In genomic region chr11:122068096-122068495, GRCh38 we compare ENCODE assay signal across 25 cellular contexts. TPM values are rescaled to one million over a fixed set of nuclear protein-coding genes. Genes with fewer than 3 reads are reported as not detected.
DNase-seq lines count a peak whose midpoint lies in the region; ATAC-seq and TF ChIP-seq lines count a peak whose summit lies in the region.
"Had no signal": no experiment of that assay in that cellular context is flagged by ENCODE, and none has a peak within 500 bp of the region (broad histone marks: within the 10 kb centered on the region; RNA-seq: fewer than 3 reads in every experiment).

No MANE protein-coding gene starts in this region.

- H3K27me3 Mint-ChIP-seq in GM23338 (ENCODE audit: insufficient read depth, low read depth, poor library complexity), result no peaks in the 10 kb centered on the region

- no peaks in the 10 kb centered on the region for H3K27me3 ChIP-seq in GM23338 (ENCODE audit: insufficient read depth)
- H3K27me3 ChIP-seq: BLaER1 treated with 17β-estradiol and CSF1 and Interleukin-3, amounts not matched to agents 10 nM and 100 nM; heart right ventricle had no signal

- H3K4me3 ChIP-seq in GM23338 (no peak overlapping the region), fibroblast of villous mesenchyme (ENCODE audit: low read depth, low read length) (peak overlapping the region; percentile 7)
- H3K4me3 ChIP-seq: BLaER1 treated with 17β-estradiol and CSF1 and Interleukin-3, amounts not matched to agents 10 nM and 100 nM; heart right ventricle; K562 had no signal

- no peak for TF ChIP-seq CTCF in GM23338 (conservative IDR thresholded peaks at IDR 0.05; ENCODE audit: low read depth in 2 of 2)
- no peak for TF ChIP-seq CTCF in fibroblast of villous mesenchyme (IDR thresholded peaks at IDR 0.05; ENCODE audit: insufficient read depth, low read depth, low read length)

- no peak for ATAC-seq in GM23338
- ATAC-seq: heart right ventricle, K562 had no signal

- peaks cover 5% of the 10 kb centered on the region; the same call in 1 of the 2 replicates for H3K4me1 ChIP-seq in GM23338 (ENCODE audit: insufficient read depth)

- H3K9me3 Mint-ChIP-seq in GM23338, result peaks cover 4% of the 10 kb centered on the region; the same call in 2 of the 3 replicates
- H3K9me3 Mint-ChIP-seq: T-helper 1 cell treated with Interleukin-12 subunit alpha and Interleukin-12 subunit beta and Interleukin-4 antibody, amounts not matched to agents 30 μg/mL and 1 μg/mL, for 36 hours had no signal

- no peak overlapping the region for H3K4me2 ChIP-seq in GM23338
- H3K4me2 ChIP-seq: BLaER1 treated with 17β-estradiol and CSF1 and Interleukin-3, amounts not matched to agents 10 nM and 100 nM had no signal

- H3K27ac Mint-ChIP-seq in GM23338, result no peak overlapping the region
- H3K27ac Mint-ChIP-seq: T-helper 1 cell treated with Interleukin-12 subunit alpha and Interleukin-12 subunit beta and Interleukin-4 antibody, amounts not matched to agents 30 μg/mL and 1 μg/mL, for 36 hours had no signal

- H4K20me1 ChIP-seq in GM23338 (replicated peaks; ENCODE audit: insufficient read depth), result no peaks in the 10 kb centered on the region
- H4K20me1 ChIP-seq: BLaER1 treated with 17β-estradiol and CSF1 and Interleukin-3, amounts not matched to agents 10 nM and 100 nM had no signal

- no peaks in the 10 kb centered on the region for H3K79me2 ChIP-seq in GM23338 (replicated peaks; ENCODE audit: insufficient read depth)

- no peak overlapping the region for H3K4me3 Mint-ChIP-seq in GM23338
- H3K4me3 Mint-ChIP-seq: T-helper 1 cell treated with Interleukin-12 subunit alpha and Interleukin-12 subunit beta and Interleukin-4 antibody, amounts not matched to agents 30 μg/mL and 1 μg/mL, for 36 hours had no signal

- peaks cover 2% of the 10 kb centered on the region; the same call in 1 of the 3 replicates for H3K36me3 Mint-ChIP-seq in GM23338 (ENCODE audit: low read depth)

- H3F3A ChIP-seq in GM23338 (replicated peaks; ENCODE audit: low read depth), result no peaks in the 10 kb centered on the region

- no peaks in the 10 kb centered on the region; the same call in 1 of the 2 replicates for H3K36me3 ChIP-seq in GM23338 (ENCODE audit: insufficient read depth)
- H3K36me3 ChIP-seq: BLaER1 treated with 17β-estradiol and CSF1 and Interleukin-3, amounts not matched to agents 10 nM and 100 nM had no signal

- H3K27ac ChIP-seq in GM23338 (ENCODE audit: low read depth) (no peak overlapping the region), substantia nigra (ENCODE audit: low read depth, low read length, poor library complexity, severe bottlenecking) (no peak overlapping the region)
- H3K27ac ChIP-seq: BLaER1 treated with 17β-estradiol and CSF1 and Interleukin-3, amounts not matched to agents 10 nM and 100 nM; heart right ventricle had no signal

- DNase-seq in GM23338 (ENCODE audit: low spot score) (no peak), astrocyte of the hippocampus (ENCODE audit: low read depth, low spot score) (peak; percentile 58), fibroblast of villous mesenchyme (ENCODE audit: low read depth) (peak; percentile 33), retina (peak; percentile 22), NCI-H446 treated with DMSO at 0.1 percent for 48 hours (lab: John Stamatoyannopoulos, UW) (no peak), CD1c-positive myeloid dendritic cell (ENCODE audit: extremely low spot score) (no peak), substantia nigra (lab: John Stamatoyannopoulos, UW) (no peak), HuH-7.5 (ENCODE audit: low spot score) (no peak)
- DNase-seq: activated CD4-positive, alpha-beta T cell treated with anti-CD3 and anti-CD28 coated beads, Interleukin-2, amount 50 U/mL, for 1 hour; activated gamma-delta T cell treated with Interleukin-2 at 50 U/mL for 16 hours; amygdala; cerebellar nuclear complex; DMS 273 treated with DMSO at 0.1 percent for 48 hours; GDM1; GOT3; heart right ventricle; NCI-H748 treated with DMSO at 0.1 percent for 48 hours; nucleus accumbens; SHP77 treated with DMSO at 0.1 percent for 48 hours; stimulated activated CD4-positive, alpha-beta T cell treated with anti-CD3 and anti-CD28 coated beads, Interleukin-15, amount 100 ng/mL, for 24 hours had no signal

- H2AFZ ChIP-seq in GM23338, result peak overlapping the region; percentile 15; the same call in 1 of the 2 replicates

- peaks cover 6% of the 10 kb centered on the region; the same call in 2 of the 3 replicates for H3K4me1 Mint-ChIP-seq in GM23338

- H3K9me2 ChIP-seq in GM23338 (ENCODE audit: insufficient read depth), result no peaks in the 10 kb centered on the region

TF ChIP-seq in GM23338, 12 proteins besides CTCF, POLR2A, EP300 and RAD21 (continues in another document):
- TF ChIP-seq EZH2 (IDR thresholded peaks at IDR 0.05; ENCODE audit: low read depth, unreplicated experiment), result no peak
- TF ChIP-seq ZNF114 (CRISPR knock-in tag; IDR thresholded peaks at IDR 0.05), result no peak
- TF ChIP-seq CREB1 (CRISPR knock-in tag; IDR thresholded peaks at IDR 0.05; ENCODE audit: low read depth), result no peak
- TF ChIP-seq POLR2AphosphoS5 (IDR thresholded peaks at IDR 0.05; ENCODE audit: low read depth), result no peak
- TF ChIP-seq, protein P1, sequence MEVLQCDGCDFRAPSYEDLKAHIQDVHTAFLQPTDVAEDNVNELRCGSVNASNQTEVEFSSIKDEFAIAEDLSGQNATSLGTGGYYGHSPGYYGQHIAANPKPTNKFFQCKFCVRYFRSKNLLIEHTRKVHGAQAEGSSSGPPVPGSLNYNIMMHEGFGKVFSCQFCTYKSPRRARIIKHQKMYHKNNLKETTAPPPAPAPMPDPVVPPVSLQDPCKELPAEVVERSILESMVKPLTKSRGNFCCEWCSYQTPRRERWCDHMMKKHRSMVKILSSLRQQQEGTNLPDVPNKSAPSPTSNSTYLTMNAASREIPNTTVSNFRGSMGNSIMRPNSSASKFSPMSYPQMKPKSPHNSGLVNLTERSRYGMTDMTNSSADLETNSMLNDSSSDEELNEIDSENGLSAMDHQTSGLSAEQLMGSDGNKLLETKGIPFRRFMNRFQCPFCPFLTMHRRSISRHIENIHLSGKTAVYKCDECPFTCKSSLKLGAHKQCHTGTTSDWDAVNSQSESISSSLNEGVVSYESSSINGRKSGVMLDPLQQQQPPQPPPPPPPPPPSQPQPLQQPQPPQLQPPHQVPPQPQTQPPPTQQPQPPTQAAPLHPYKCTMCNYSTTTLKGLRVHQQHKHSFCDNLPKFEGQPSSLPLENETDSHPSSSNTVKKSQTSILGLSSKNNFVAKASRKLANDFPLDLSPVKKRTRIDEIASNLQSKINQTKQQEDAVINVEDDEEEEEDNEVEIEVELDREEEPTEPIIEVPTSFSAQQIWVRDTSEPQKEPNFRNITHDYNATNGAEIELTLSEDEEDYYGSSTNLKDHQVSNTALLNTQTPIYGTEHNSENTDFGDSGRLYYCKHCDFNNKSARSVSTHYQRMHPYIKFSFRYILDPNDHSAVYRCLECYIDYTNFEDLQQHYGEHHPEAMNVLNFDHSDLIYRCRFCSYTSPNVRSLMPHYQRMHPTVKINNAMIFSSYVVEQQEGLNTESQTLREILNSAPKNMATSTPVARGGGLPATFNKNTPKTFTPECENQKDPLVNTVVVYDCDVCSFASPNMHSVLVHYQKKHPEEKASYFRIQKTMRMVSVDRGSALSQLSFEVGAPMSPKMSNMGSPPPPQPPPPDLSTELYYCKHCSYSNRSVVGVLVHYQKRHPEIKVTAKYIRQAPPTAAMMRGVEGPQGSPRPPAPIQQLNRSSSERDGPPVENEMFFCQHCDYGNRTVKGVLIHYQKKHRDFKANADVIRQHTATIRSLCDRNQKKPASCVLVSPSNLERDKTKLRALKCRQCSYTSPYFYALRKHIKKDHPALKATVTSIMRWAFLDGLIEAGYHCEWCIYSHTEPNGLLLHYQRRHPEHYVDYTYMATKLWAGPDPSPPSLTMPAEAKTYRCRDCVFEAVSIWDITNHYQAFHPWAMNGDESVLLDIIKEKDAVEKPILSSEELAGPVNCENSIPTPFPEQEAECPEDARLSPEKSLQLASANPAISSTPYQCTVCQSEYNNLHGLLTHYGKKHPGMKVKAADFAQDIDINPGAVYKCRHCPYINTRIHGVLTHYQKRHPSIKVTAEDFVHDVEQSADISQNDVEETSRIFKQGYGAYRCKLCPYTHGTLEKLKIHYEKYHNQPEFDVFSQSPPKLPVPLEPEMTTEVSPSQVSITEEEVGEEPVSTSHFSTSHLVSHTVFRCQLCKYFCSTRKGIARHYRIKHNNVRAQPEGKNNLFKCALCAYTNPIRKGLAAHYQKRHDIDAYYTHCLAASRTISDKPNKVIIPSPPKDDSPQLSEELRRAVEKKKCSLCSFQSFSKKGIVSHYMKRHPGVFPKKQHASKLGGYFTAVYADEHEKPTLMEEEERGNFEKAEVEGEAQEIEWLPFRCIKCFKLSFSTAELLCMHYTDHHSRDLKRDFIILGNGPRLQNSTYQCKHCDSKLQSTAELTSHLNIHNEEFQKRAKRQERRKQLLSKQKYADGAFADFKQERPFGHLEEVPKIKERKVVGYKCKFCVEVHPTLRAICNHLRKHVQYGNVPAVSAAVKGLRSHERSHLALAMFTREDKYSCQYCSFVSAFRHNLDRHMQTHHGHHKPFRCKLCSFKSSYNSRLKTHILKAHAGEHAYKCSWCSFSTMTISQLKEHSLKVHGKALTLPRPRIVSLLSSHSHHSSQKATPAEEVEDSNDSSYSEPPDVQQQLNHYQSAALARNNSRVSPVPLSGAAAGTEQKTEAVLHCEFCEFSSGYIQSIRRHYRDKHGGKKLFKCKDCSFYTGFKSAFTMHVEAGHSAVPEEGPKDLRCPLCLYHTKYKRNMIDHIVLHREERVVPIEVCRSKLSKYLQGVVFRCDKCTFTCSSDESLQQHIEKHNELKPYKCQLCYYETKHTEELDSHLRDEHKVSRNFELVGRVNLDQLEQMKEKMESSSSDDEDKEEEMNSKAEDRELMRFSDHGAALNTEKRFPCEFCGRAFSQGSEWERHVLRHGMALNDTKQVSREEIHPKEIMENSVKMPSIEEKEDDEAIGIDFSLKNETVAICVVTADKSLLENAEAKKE (CRISPR knock-in tag; IDR thresholded peaks at IDR 0.05), result no peak
- no peak for TF ChIP-seq STAT1 (IDR thresholded peaks at IDR 0.05; ENCODE audit: unreplicated experiment)
- TF ChIP-seq, protein P2, sequence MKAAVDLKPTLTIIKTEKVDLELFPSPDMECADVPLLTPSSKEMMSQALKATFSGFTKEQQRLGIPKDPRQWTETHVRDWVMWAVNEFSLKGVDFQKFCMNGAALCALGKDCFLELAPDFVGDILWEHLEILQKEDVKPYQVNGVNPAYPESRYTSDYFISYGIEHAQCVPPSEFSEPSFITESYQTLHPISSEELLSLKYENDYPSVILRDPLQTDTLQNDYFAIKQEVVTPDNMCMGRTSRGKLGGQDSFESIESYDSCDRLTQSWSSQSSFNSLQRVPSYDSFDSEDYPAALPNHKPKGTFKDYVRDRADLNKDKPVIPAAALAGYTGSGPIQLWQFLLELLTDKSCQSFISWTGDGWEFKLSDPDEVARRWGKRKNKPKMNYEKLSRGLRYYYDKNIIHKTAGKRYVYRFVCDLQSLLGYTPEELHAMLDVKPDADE (IDR thresholded peaks at IDR 0.05), result no peak
- TF ChIP-seq JUNB (IDR thresholded peaks at IDR 0.05; ENCODE audit: unreplicated experiment), result no peak
- no peak for TF ChIP-seq NANOG (IDR thresholded peaks at IDR 0.05; ENCODE audit: borderline replicate concordance)
- TF ChIP-seq ZNF331 (CRISPR knock-in tag; IDR thresholded peaks at IDR 0.05; ENCODE audit: low read depth), result no peak

RNA-seq across cellular contexts. Expression of gene BLID, which starts 47.9 kb away (rescaled TPM):
- not detected in 2 replicates for total RNA-seq in GM23338 (2014; rRNA removed; shearing (Covaris generic))
- not detected in 2 replicates for polyA plus RNA-seq in GM23338 (2016; fragmentation: Nextera tagmentation; extraction: Ambion mirVana)
- 6.0 and 9.3 TPM in 2 replicates for total RNA-seq in fibroblast of villous mesenchyme
- total RNA-seq: K562, OCI-LY7, renal cortical epithelial cell had no signal
- polyA plus RNA-seq: heart right ventricle, K562 had no signal

Comparison
In these comparisons a context has a peak if more than half of its experiments do, and no peak if none do; other contexts are left out.
1. DNase-seq: peak in astrocyte of the hippocampus (single experiment), fibroblast of villous mesenchyme (single experiment) and retina (single experiment); none in GM23338 (single experiment), NCI-H446 treated with DMSO at 0.1 percent for 48 hours (single experiment), CD1c-positive myeloid dendritic cell (single experiment), substantia nigra (0 of 49) and HuH-7.5 (single experiment).